1 cellular context compared by ENCODE assay signal in genomic region chr12:662541-663292, GRCh38.
TF ChIP-seq lines count a peak whose summit lies in the region.

No MANE protein-coding gene starts in this region.

TF ChIP-seq in GM12878, 131 proteins besides CTCF, POLR2A, EP300 and RAD21:
- TF ChIP-seq MYB (IDR thresholded peaks at IDR 0.05; ENCODE audit: borderline replicate concordance, low read depth, low read length) (no peak), CREM (IDR thresholded peaks at IDR 0.05; ENCODE audit: low read depth) (no peak), NR2F1 (conservative IDR thresholded peaks at IDR 0.05) (no peak), ZNF217 (IDR thresholded peaks at IDR 0.05) (no peak), GABPA (IDR thresholded peaks at IDR 0.05; ENCODE audit: low read depth) (no peak), FOS (IDR thresholded peaks at IDR 0.05; ENCODE audit: borderline replicate concordance, extremely low read depth, insufficient read length) (no peak), TCF7 (IDR thresholded peaks at IDR 0.05; ENCODE audit: borderline replicate concordance) (no peak), CREB1 (IDR thresholded peaks at IDR 0.05; ENCODE audit: low read depth) (no peak), ATF7 (IDR thresholded peaks at IDR 0.05; ENCODE audit: low read depth) (no peak), PKNOX1 (IDR thresholded peaks at IDR 0.05) (peak; percentile 87), MTA2 (IDR thresholded peaks at IDR 0.05; ENCODE audit: low read depth) (0 out of 2 replicates have a peak, but pooled peaks have one; percentile 17)
- TF ChIP-seq, protein P1, sequence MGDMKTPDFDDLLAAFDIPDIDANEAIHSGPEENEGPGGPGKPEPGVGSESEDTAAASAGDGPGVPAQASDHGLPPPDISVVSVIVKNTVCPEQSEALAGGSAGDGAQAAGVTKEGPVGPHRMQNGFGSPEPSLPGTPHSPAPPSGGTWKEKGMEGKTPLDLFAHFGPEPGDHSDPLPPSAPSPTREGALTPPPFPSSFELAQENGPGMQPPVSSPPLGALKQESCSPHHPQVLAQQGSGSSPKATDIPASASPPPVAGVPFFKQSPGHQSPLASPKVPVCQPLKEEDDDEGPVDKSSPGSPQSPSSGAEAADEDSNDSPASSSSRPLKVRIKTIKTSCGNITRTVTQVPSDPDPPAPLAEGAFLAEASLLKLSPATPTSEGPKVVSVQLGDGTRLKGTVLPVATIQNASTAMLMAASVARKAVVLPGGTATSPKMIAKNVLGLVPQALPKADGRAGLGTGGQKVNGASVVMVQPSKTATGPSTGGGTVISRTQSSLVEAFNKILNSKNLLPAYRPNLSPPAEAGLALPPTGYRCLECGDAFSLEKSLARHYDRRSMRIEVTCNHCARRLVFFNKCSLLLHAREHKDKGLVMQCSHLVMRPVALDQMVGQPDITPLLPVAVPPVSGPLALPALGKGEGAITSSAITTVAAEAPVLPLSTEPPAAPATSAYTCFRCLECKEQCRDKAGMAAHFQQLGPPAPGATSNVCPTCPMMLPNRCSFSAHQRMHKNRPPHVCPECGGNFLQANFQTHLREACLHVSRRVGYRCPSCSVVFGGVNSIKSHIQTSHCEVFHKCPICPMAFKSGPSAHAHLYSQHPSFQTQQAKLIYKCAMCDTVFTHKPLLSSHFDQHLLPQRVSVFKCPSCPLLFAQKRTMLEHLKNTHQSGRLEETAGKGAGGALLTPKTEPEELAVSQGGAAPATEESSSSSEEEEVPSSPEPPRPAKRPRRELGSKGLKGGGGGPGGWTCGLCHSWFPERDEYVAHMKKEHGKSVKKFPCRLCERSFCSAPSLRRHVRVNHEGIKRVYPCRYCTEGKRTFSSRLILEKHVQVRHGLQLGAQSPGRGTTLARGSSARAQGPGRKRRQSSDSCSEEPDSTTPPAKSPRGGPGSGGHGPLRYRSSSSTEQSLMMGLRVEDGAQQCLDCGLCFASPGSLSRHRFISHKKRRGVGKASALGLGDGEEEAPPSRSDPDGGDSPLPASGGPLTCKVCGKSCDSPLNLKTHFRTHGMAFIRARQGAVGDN (IDR thresholded peaks at IDR 0.05) = no peak
TF ChIP-seq in GM12878: peak in this region for 2.
